20 cellular contexts compared by ENCODE assay signal in genomic region chr10:62978417-62978955, GRCh38.
"Had no signal": no experiment of that assay in that cellular context is flagged by ENCODE, and none has a peak within 500 bp of the region (broad histone marks: within the 10 kb centered on the region; RNA-seq: fewer than 3 reads in every experiment).

No MANE protein-coding gene starts in this region.

- H3K4me3 ChIP-seq: left ventricle myocardium inferior, mucosa of descending colon, pancreas, sigmoid colon, spleen, transverse colon, vagina had no signal

- H3K36me3 ChIP-seq: left ventricle myocardium inferior, pancreas, sigmoid colon, spleen, transverse colon, vagina had no signal

- H3K27ac ChIP-seq: left ventricle myocardium inferior, pancreas, sigmoid colon, spleen, transverse colon, vagina had no signal

- H3K9me3 ChIP-seq: mucosa of descending colon, pancreas, transverse colon, vagina had no signal

- H3K27ac Mint-ChIP-seq: activated B cell treated with CpG ODN at 0.5 μM for 24 hours; effector memory CD8-positive, alpha-beta T cell; memory B cell; naive thymus-derived CD4-positive, alpha-beta T cell; stimulated activated memory B cell treated with anti-CD40 and anti-IgM and Interleukin-4, amounts not matched to agents 10 μg/mL and 1 μg/mL and 100 μg/mL, for 72 hours; T-helper 17 cell had no signal

- H3K27me3 Mint-ChIP-seq: effector memory CD8-positive, alpha-beta T cell; memory B cell; stimulated activated memory B cell treated with anti-CD40 and anti-IgM and Interleukin-4, amounts not matched to agents 10 μg/mL and 1 μg/mL and 100 μg/mL, for 72 hours had no signal

- DNase-seq: activated B cell treated with CpG ODN at 0.5 μM for 24 hours; activated CD4-positive, alpha-beta T cell treated with anti-CD3 and anti-CD28 coated beads, Interleukin-2, amount 50 U/mL, for 4 hours; activated effector memory CD4-positive, alpha-beta T cell treated with anti-CD3 and anti-CD28 coated beads, Interleukin-2, amount 50 U/mL, for 16 hours; activated T-cell treated with anti-CD3 and anti-CD28 coated beads, Interleukin-2, amount 50 U/mL, for 1 hour; aorta; dermis blood vessel endothelial cell; effector memory CD8-positive, alpha-beta T cell; hypothalamus; left ventricle myocardium inferior; mucosa of descending colon; naive thymus-derived CD4-positive, alpha-beta T cell; pancreas; sigmoid colon; spleen; stimulated activated CD4-positive, alpha-beta T cell treated with anti-CD3 and anti-CD28 coated beads, Interleukin-1b, Interleukin-23, amount 100 ng/mL, for 48 hours; T-helper 17 cell; transverse colon had no signal

- H3K4me1 Mint-ChIP-seq: activated B cell treated with CpG ODN at 0.5 μM for 24 hours; memory B cell; stimulated activated memory B cell treated with anti-CD40 and anti-IgM and Interleukin-4, amounts not matched to agents 10 μg/mL and 1 μg/mL and 100 μg/mL, for 72 hours; T-helper 17 cell had no signal

- H3K4me3 Mint-ChIP-seq: activated B cell treated with CpG ODN at 0.5 μM for 24 hours; effector memory CD8-positive, alpha-beta T cell; memory B cell; naive thymus-derived CD4-positive, alpha-beta T cell; stimulated activated memory B cell treated with anti-CD40 and anti-IgM and Interleukin-4, amounts not matched to agents 10 μg/mL and 1 μg/mL and 100 μg/mL, for 72 hours; T-helper 17 cell had no signal
